ENCODE assay signal across 9 cellular contexts in genomic region chr17:61699694-61700093, GRCh38.
"Had no signal": no experiment of that assay in that cellular context is flagged by ENCODE, and none has a peak within 500 bp of the region (broad histone marks: within the 10 kb centered on the region; RNA-seq: fewer than 3 reads in every experiment).

No MANE protein-coding gene starts in this region.

- DNase-seq: GM23248, GOT3, H9, HCEC 1CT, Kasumi-1, KBM-7 had no signal

- H3K27ac Mint-ChIP-seq: H9, IgD-negative memory B cell had no signal

- H3K9ac ChIP-seq: GM23248, KMS-11 had no signal

- H3K4me3 Mint-ChIP-seq: H9 had no signal

- H3K27ac ChIP-seq: GM23248, KMS-11 had no signal

- H3K4me2 ChIP-seq: KMS-11 had no signal

- H2AFZ ChIP-seq: GM23248 had no signal

- H3K27me3 Mint-ChIP-seq: IgD-negative memory B cell had no signal

- H3K4me3 ChIP-seq: GM23248 had no signal

- H3K4me1 Mint-ChIP-seq: H9 had no signal

- FAIRE-seq: HepG2 had no signal
